Comparison of ENCODE assay signal across 11 cellular contexts in genomic region chr6:156948807-156949206, GRCh38.
DNase-seq lines count a peak whose midpoint lies in the region; ATAC-seq and TF ChIP-seq lines count a peak whose summit lies in the region.
"Had no signal": no experiment of that assay in that cellular context is flagged by ENCODE, and none has a peak within 500 bp of the region (broad histone marks: within the 10 kb centered on the region; RNA-seq: fewer than 3 reads in every experiment).

No MANE protein-coding gene starts in this region.

- peaks cover 57 to 78% (median 76%) of the 10 kb centered on the region in 3 donors for H3K4me1 Mint-ChIP-seq in CD8-positive, alpha-beta memory T cell

- H3K27ac ChIP-seq in AG04450 (ENCODE audit: low read depth, low read length) (peak overlapping the region; percentile 32), left lung (peak overlapping the region; percentile 1 to 20)
- H3K27ac ChIP-seq in CD8-positive, alpha-beta memory T cell (ENCODE audit: low read depth, low read length): no peak overlapping the region

- intact Hi-C loops in left lung (cut with DNase I): no loop called here

- POLR2A ChIA-PET in AG04450 (lab: Yijun Ruan, JAX): no interaction called here
- POLR2A ChIA-PET in CD8-positive, alpha-beta memory T cell (lab: Charles Lee): no interaction called here

- TF ChIP-seq CTCF in AG04450 (IDR thresholded peaks at IDR 0.05; ENCODE audit: low read depth, low read length) (peak; percentile 23), astrocyte of the cerebellum (IDR thresholded peaks at IDR 0.05; ENCODE audit: low read depth, low read length, missing control alignments) (no peak), left lung (IDR thresholded peaks at IDR 0.05) (no peak)

- peak; percentile 80 for ATAC-seq in left lung
- ATAC-seq in GM21515 (IDR thresholded peaks at IDR 0.05; ENCODE audit: unreplicated experiment): no peak

- no peaks in the 10 kb centered on the region for H3K36me3 ChIP-seq in left lung
- no peaks in the 10 kb centered on the region for H3K36me3 ChIP-seq in CD8-positive, alpha-beta memory T cell (ENCODE audit: insufficient read depth, low read length)

- H3K9me3 Mint-ChIP-seq in CD8-positive, alpha-beta memory T cell: no peaks in the 10 kb centered on the region
- H3K9me3 Mint-ChIP-seq: CD4-positive, alpha-beta memory T cell; central memory CD8-positive, alpha-beta T cell had no signal

- H3K27me3 ChIP-seq in AG04450 (ENCODE audit: control insufficient read depth, insufficient read depth, low read length) (no peaks in the 10 kb centered on the region), left lung (no peaks in the 10 kb centered on the region)
- no peaks in the 10 kb centered on the region for H3K27me3 ChIP-seq in CD8-positive, alpha-beta memory T cell (ENCODE audit: insufficient read depth, low read length, poor library complexity, severe bottlenecking)

- no peaks in the 10 kb centered on the region for H3K27me3 Mint-ChIP-seq in CD8-positive, alpha-beta memory T cell
- H3K27me3 Mint-ChIP-seq: CD4-positive, alpha-beta memory T cell; central memory CD8-positive, alpha-beta T cell had no signal

- peaks cover 3 to 28% of the 10 kb centered on the region in 2 donors for H3K4me1 ChIP-seq in left lung
- peaks cover 12% of the 10 kb centered on the region for H3K4me1 ChIP-seq in CD8-positive, alpha-beta memory T cell (ENCODE audit: insufficient read depth, low read length)

- H3K4me3 ChIP-seq in AG04450 (ENCODE audit: low read depth, low read length) (no peak overlapping the region), astrocyte of the cerebellum (ENCODE audit: low read depth, low read length) (no peak overlapping the region), left lung (no peak overlapping the region)
- H3K4me3 ChIP-seq in CD8-positive, alpha-beta memory T cell (ENCODE audit: low read length): no peak overlapping the region
- H3K4me3 ChIP-seq: skin epidermis had no signal

- in situ Hi-C loops in astrocyte of the cerebellum (cut with HindIII; ENCODE audit: low sequenced_read_pairs): no loop called here

- DNase-seq in AG04450 (ENCODE audit: low read depth, low spot score) (peak; percentile 60), HPDE6-E6E7 (ENCODE audit: extremely low spot score) (peak; percentile 61), astrocyte of the cerebellum (ENCODE audit: low read depth) (peak; percentile 62), left lung (no peak), HuH-7 (ENCODE audit: low spot score) (no peak), inferior parietal cortex (ENCODE audit: extremely low spot score) (no peak)
- no peak for DNase-seq in CD8-positive, alpha-beta memory T cell
- DNase-seq: CD4-positive, alpha-beta memory T cell had no signal

- CTCF ChIA-PET in AG04450 (lab: Charles Lee): no interaction called here
- CTCF ChIA-PET in CD8-positive, alpha-beta memory T cell (lab: Charles Lee): no interaction called here

- H3K36me3 Mint-ChIP-seq in CD8-positive, alpha-beta memory T cell: peaks cover 0 to 2% (median 1%) of the 10 kb centered on the region in 3 donors
- H3K36me3 Mint-ChIP-seq: CD4-positive, alpha-beta memory T cell had no signal

- no peaks in the 10 kb centered on the region for H3K9me3 ChIP-seq in AG04450 (ENCODE audit: control insufficient read depth, insufficient read depth, low read length)
- H3K9me3 ChIP-seq in left lung: no peaks in the 10 kb centered on the region
- no peaks in the 10 kb centered on the region for H3K9me3 ChIP-seq in CD8-positive, alpha-beta memory T cell (ENCODE audit: low read length)

- H3K4me3 Mint-ChIP-seq in CD8-positive, alpha-beta memory T cell: no peak overlapping the region
- H3K4me3 Mint-ChIP-seq: central memory CD8-positive, alpha-beta T cell had no signal

- peak overlapping the region in 1 of 8 donors; percentile 42 for H3K27ac Mint-ChIP-seq in CD8-positive, alpha-beta memory T cell

Comparison
In these comparisons a context has a peak if more than half of its experiments do, and no peak if none do; other contexts are left out.
1. DNase-seq: peak in AG04450 (single experiment), HPDE6-E6E7 (single experiment) and astrocyte of the cerebellum (single experiment); none in left lung (0 of 2), HuH-7 (single experiment), CD8-positive, alpha-beta memory T cell (0 of 5) and inferior parietal cortex (single experiment).